Comparison of ENCODE assay signal across 22 cellular contexts in the genomic region with DNA sequence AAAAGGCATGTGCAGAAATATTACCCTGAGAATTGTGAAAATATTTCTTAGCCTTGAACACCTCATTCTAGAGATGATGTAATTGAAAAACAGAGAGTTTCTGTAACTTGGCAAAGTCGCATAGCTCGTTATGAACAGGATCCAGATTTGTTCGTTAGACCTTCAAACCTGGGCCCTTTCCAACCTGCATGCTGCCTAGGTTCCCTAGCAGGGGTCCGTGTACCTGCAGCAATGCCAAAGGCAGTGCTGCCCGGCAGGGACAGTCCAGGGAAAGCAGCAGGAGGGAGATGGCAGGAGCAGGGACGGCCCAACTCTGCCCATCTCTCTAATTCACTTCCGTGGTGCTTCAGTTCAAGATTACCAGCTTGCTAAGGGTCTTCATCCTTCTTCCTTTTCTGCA. TPM values are rescaled to one million over a fixed set of nuclear protein-coding genes. Genes with fewer than 3 reads are reported as not detected.
A peak's percentile ranks its signal among the peaks of the same experiment; 100 is the strongest.
DNase-seq lines count a peak whose midpoint lies in the region; ATAC-seq and TF ChIP-seq lines count a peak whose summit lies in the region.
"Had no signal": no experiment of that assay in that cellular context is flagged by ENCODE, and none has a peak within 500 bp of the region (broad histone marks: within the 10 kb centered on the region; RNA-seq: fewer than 3 reads in every experiment).

No MANE protein-coding gene starts in this region.

- no peaks in the 10 kb centered on the region for H3K79me2 ChIP-seq in trophoblast cell (ENCODE audit: control insufficient read depth, insufficient read depth, low read length, poor library complexity)

- H3K9ac ChIP-seq in IMR-90 (ENCODE audit: low read depth, low read length): no peak overlapping the region
- no peak overlapping the region for H3K9ac ChIP-seq in trophoblast cell (ENCODE audit: low read length)
- H3K9ac ChIP-seq: BLaER1 treated with 17β-estradiol and CSF1 and Interleukin-3, amounts not matched to agents 10 nM and 100 nM had no signal

- H3K4me2 ChIP-seq in IMR-90 (ENCODE audit: low read depth, low read length) (no peak overlapping the region), trophoblast cell (ENCODE audit: low read length) (no peak overlapping the region)
- H3K4me2 ChIP-seq: BLaER1 treated with 17β-estradiol and CSF1 and Interleukin-3, amounts not matched to agents 10 nM and 100 nM had no signal

- H2BK120ac ChIP-seq in IMR-90 (ENCODE audit: low read depth, low read length) (no peak overlapping the region), trophoblast cell (ENCODE audit: insufficient read depth, low read length, poor library complexity) (peak overlapping the region; percentile 36)

- no peaks in the 10 kb centered on the region; the same call in 1 of the 2 replicates for H3K9me1 ChIP-seq in IMR-90 (ENCODE audit: insufficient read depth, low read length)

- no peak overlapping the region for H3K56ac ChIP-seq in IMR-90 (ENCODE audit: extremely low read depth, insufficient read depth, low read length)

- H2BK15ac ChIP-seq in IMR-90 (ENCODE audit: low read depth, low read length): no peak overlapping the region

- H3K36me3 ChIP-seq in IMR-90 (ENCODE audit: control insufficient read depth, insufficient read depth, low read length) (peaks cover 8% of the 10 kb centered on the region; the same call in 1 of the 2 replicates), body of pancreas (replicated peaks in 1 of 2; ENCODE audit: insufficient read depth in 1 of 2, low read depth in 2 of 2) (no peaks in the 10 kb centered on the region), trophoblast cell (ENCODE audit: control insufficient read depth in 1 of 2, insufficient read depth in 2 of 2, low read length in 2 of 2) (no peaks in the 10 kb centered on the region)
- H3K36me3 ChIP-seq: BE2C; BLaER1 treated with 17β-estradiol and CSF1 and Interleukin-3, amounts not matched to agents 10 nM and 100 nM; HAP-1 had no signal

- CTCF ChIA-PET in IMR-90 (lab: Yijun Ruan, JAX): interaction anchor here (0.8 to 1.0 kb wide), 2 partner anchors 12 to 17 kb away, joined by 3 read pairs; no protein-coding TSS in a partner anchor

- H3K23ac ChIP-seq in IMR-90 (ENCODE audit: low read depth, low read length): no peak overlapping the region
- H3K23ac ChIP-seq in trophoblast cell (ENCODE audit: low read length): no peak overlapping the region

- no peak for TF ChIP-seq CTCF in IMR-90 (conservative IDR thresholded peaks at IDR 0.05; ENCODE audit: low read depth, low read length)
- no peak for TF ChIP-seq CTCF in body of pancreas (IDR thresholded peaks at IDR 0.05)
- no peak for TF ChIP-seq CTCF in mesothelial cell of epicardium (IDR thresholded peaks at IDR 0.05; ENCODE audit: unreplicated experiment)

- WGBS in IMR-90 (ENCODE audit: extremely low coverage in 2 of 2, insufficient read length in 1 of 2), 2 experiments: 100% methylated on average over 3 of the region's 7 CpGs; no CpG with 5 or more reads in 1 of the 2 experiments
- WGBS in body of pancreas, 2 donors: 41 to 52% methylated on average over 7 of the region's 7 CpGs
- WGBS in trophoblast cell (ENCODE audit: extremely low coverage, insufficient coverage, insufficient read length): no CpG with 5 or more reads among the region's 7 CpGs

- no TSS peak for BruUV-seq in IMR-90 (replicated peaks; lab: Mats Ljungman, UMichigan)

- peaks cover 12% of the 10 kb centered on the region for H3K4me1 Mint-ChIP-seq in mesothelial cell of epicardium
- H3K4me1 Mint-ChIP-seq: CD14-positive monocyte; CD8-positive, alpha-beta memory T cell had no signal

- no peak overlapping the region for H3K18ac ChIP-seq in IMR-90 (ENCODE audit: low read depth, low read length)
- no peak overlapping the region for H3K18ac ChIP-seq in trophoblast cell (ENCODE audit: low read length)

- peaks cover 7% of the 10 kb centered on the region for H4K20me1 ChIP-seq in IMR-90 (ENCODE audit: insufficient read depth, low read length)
- H4K20me1 ChIP-seq: BLaER1 treated with 17β-estradiol and CSF1 and Interleukin-3, amounts not matched to agents 10 nM and 100 nM had no signal

- H3K4me3 ChIP-seq in IMR-90 (ENCODE audit: insufficient read depth, low read depth, low read length) (no peak overlapping the region), body of pancreas (no peak overlapping the region), trophoblast cell (ENCODE audit: low read depth, low read length) (no peak overlapping the region)
- H3K4me3 ChIP-seq: BLaER1 treated with 17β-estradiol and CSF1 and Interleukin-3, amounts not matched to agents 10 nM and 100 nM; HAP-1 had no signal

- H3K14ac ChIP-seq in IMR-90 (replicated peaks; ENCODE audit: low read depth, low read length) (no peak overlapping the region), trophoblast cell (ENCODE audit: low read length) (no peak overlapping the region)

- POLR2A ChIA-PET in IMR-90 (lab: Charles Lee; ENCODE audit: unreplicated experiment): no interaction called here

- H3K27ac Mint-ChIP-seq in mesothelial cell of epicardium: peak overlapping the region; percentile 36
- H3K27ac Mint-ChIP-seq: CD14-positive monocyte; CD4-positive, alpha-beta T cell; CD8-positive, alpha-beta memory T cell; HFFc6 had no signal

- in situ Hi-C loops in IMR-90 (cut with MboI; ENCODE audit: low sequenced_read_pairs): no loop called here

- H3K4ac ChIP-seq in IMR-90 (ENCODE audit: low read depth, low read length): no peak overlapping the region
- H3K4ac ChIP-seq in trophoblast cell (ENCODE audit: low read depth, low read length): no peak overlapping the region

- no peak for ATAC-seq in IMR-90 (ENCODE audit: low read depth)
- peak; percentile 80 for ATAC-seq in body of pancreas
- no peak for ATAC-seq in SK-N-SH treated with all-trans-retinoic acid at 6 μM for 48 hours

- H2AK5ac ChIP-seq in IMR-90 (ENCODE audit: low read depth, low read length) (peak overlapping the region; percentile 23; the same call in 1 of the 2 replicates), trophoblast cell (ENCODE audit: low read length) (peak overlapping the region; percentile 75)

- no peak overlapping the region for H2BK20ac ChIP-seq in IMR-90 (ENCODE audit: low read depth, low read length)

- H3K9me3 ChIP-seq in IMR-90 (ENCODE audit: control insufficient read depth, insufficient read depth, low read length) (no peaks in the 10 kb centered on the region), body of pancreas (no peaks in the 10 kb centered on the region), trophoblast cell (ENCODE audit: insufficient read depth, low read depth, low read length) (no peaks in the 10 kb centered on the region)
- H3K9me3 ChIP-seq: BE2C; BLaER1 treated with 17β-estradiol and CSF1 and Interleukin-3, amounts not matched to agents 10 nM and 100 nM; HAP-1 had no signal

- H3K27ac ChIP-seq in IMR-90 (ENCODE audit: insufficient read depth, low read length) (no peak overlapping the region), body of pancreas (no peak overlapping the region), trophoblast cell (ENCODE audit: low read depth, low read length) (no peak overlapping the region)
- H3K27ac ChIP-seq: 22Rv1; BLaER1 treated with 17β-estradiol and CSF1 and Interleukin-3, amounts not matched to agents 10 nM and 100 nM had no signal

- H2BK5ac ChIP-seq in IMR-90 (ENCODE audit: low read depth, low read length, poor library complexity, severe bottlenecking) (no peak overlapping the region), trophoblast cell (ENCODE audit: low read depth, low read length, poor library complexity) (no peak overlapping the region)

- H2AFZ ChIP-seq in IMR-90 (replicated peaks; ENCODE audit: low read length, poor library complexity) (no peak overlapping the region), trophoblast cell (ENCODE audit: insufficient read depth, low read length, poor library complexity) (no peak overlapping the region)

- H3K9me3 Mint-ChIP-seq in mesothelial cell of epicardium: peaks cover 9% of the 10 kb centered on the region
- H3K9me3 Mint-ChIP-seq: CD14-positive monocyte, HFFc6 had no signal

- H3K4me3 Mint-ChIP-seq in mesothelial cell of epicardium: no peak overlapping the region
- H3K4me3 Mint-ChIP-seq: CD14-positive monocyte; CD4-positive, alpha-beta T cell; CD8-positive, alpha-beta memory T cell; HFFc6 had no signal

- dilution Hi-C loops in IMR-90 (cut with HindIII; ENCODE audit: low sequenced_read_pairs, unreplicated experiment): no loop called here

- DNase-seq in IMR-90 (no peak), body of pancreas (peak; percentile 45 to 75 (median 58)), mesothelial cell of epicardium (ENCODE audit: low spot score in 2 of 2, unreplicated experiment in 2 of 2) (no peak), trophoblast cell (no peak), mucosa of gallbladder (ENCODE audit: low spot score) (no peak), NCI-H2081 treated with DMSO at 0.1 percent for 48 hours (lab: John Stamatoyannopoulos, UW) (no peak)
- DNase-seq: ACHN; AML-193; BE2C; CD4-positive, alpha-beta T cell; CD8-positive, alpha-beta memory T cell; DMS 273 treated with DMSO at 0.1 percent for 48 hours; DMS79 treated with DMSO at 0.1 percent for 48 hours; GF-D8; GOT3; HFFc6 had no signal

- no peak for TF ChIP-seq POLR2A in IMR-90 (IDR thresholded peaks at IDR 0.05; ENCODE audit: low read depth, low read length)
- no peak for TF ChIP-seq POLR2A in body of pancreas (IDR thresholded peaks at IDR 0.05)

- H4K91ac ChIP-seq in IMR-90 (ENCODE audit: insufficient read depth, low read depth, low read length): no peak overlapping the region
- no peak overlapping the region for H4K91ac ChIP-seq in trophoblast cell (ENCODE audit: low read depth, low read length)

- TF ChIP-seq RAD21 in IMR-90 (IDR thresholded peaks at IDR 0.05; ENCODE audit: low read length): no peak

- peaks cover 12% of the 10 kb centered on the region for H3K4me1 ChIP-seq in IMR-90 (ENCODE audit: control insufficient read depth, insufficient read depth, low read length)
- no peaks in the 10 kb centered on the region for H3K4me1 ChIP-seq in body of pancreas
- peaks cover 0 to 5% of the 10 kb centered on the region in 2 experiments for H3K4me1 ChIP-seq in trophoblast cell (ENCODE audit: control insufficient read depth in 1 of 2, insufficient read depth in 2 of 2, low read length in 2 of 2)
- H3K4me1 ChIP-seq: BE2C; BLaER1 treated with 17β-estradiol and CSF1 and Interleukin-3, amounts not matched to agents 10 nM and 100 nM; HAP-1 had no signal

- H4K8ac ChIP-seq in IMR-90 (ENCODE audit: low read depth in 2 of 2, low read length in 2 of 2) (no peak overlapping the region), trophoblast cell (ENCODE audit: low read depth, low read length) (peak overlapping the region; percentile 17)

- H2BK12ac ChIP-seq in trophoblast cell (ENCODE audit: low read length): no peak overlapping the region

- no peak overlapping the region for H4K12ac ChIP-seq in trophoblast cell (ENCODE audit: low read depth, low read length)

- H2AK9ac ChIP-seq in IMR-90 (replicated peaks; ENCODE audit: low read depth, low read length, poor library complexity): no peak overlapping the region

- H3K27me3 ChIP-seq in IMR-90 (ENCODE audit: control insufficient read depth, insufficient read depth, low read length): no peaks in the 10 kb centered on the region
- H3K27me3 ChIP-seq in body of pancreas: peaks cover 0 to 7% of the 10 kb centered on the region in 2 donors
- no peaks in the 10 kb centered on the region for H3K27me3 ChIP-seq in trophoblast cell (ENCODE audit: insufficient read depth, low read length)
- H3K27me3 ChIP-seq: BE2C; BLaER1 treated with 17β-estradiol and CSF1 and Interleukin-3, amounts not matched to agents 10 nM and 100 nM had no signal

- no peak overlapping the region for H4K5ac ChIP-seq in IMR-90 (ENCODE audit: low read depth, low read length)

- H3K36me3 Mint-ChIP-seq in mesothelial cell of epicardium: peaks cover 7% of the 10 kb centered on the region
- H3K36me3 Mint-ChIP-seq: CD14-positive monocyte; CD8-positive, alpha-beta memory T cell had no signal

- intact Hi-C loops in IMR-90 (cut with micrococcal nuclease) (loop anchor here (5.0 kb wide), 1 partner anchor 95 kb away; no protein-coding TSS in a partner anchor), body of pancreas (cut with DNase I) (no loop called here)

- H3K27me3 Mint-ChIP-seq in mesothelial cell of epicardium (ENCODE audit: low read depth): no peaks in the 10 kb centered on the region
- H3K27me3 Mint-ChIP-seq: CD4-positive, alpha-beta T cell; CD8-positive, alpha-beta memory T cell had no signal

- H3K79me1 ChIP-seq in IMR-90 (ENCODE audit: low read depth in 1 of 2, low read length in 2 of 2) (0 out of 4 replicates have a peak, but pooled peaks cover 0 to 7% of the 10 kb centered on the region in 2 experiments), trophoblast cell (ENCODE audit: low read length) (no peaks in the 10 kb centered on the region)

RNA-seq across cellular contexts. Expression of gene PIEZO2, which starts 12.0 kb away (rescaled TPM):
- total RNA-seq in IMR-90 (2012; rRNA removed) (3.3 and 4.1 TPM in 2 replicates), body of pancreas (10 to 100 TPM in 1 of 2 donors, under 1 TPM in 1; 0.33 to 40.7 TPM), mesothelial cell of epicardium (36.7 to 43.7 TPM (median 40.9 TPM) in 3 replicates), mucosa of gallbladder (1.5 TPM)
- 2.2 and 2.4 TPM in 2 replicates for polyA plus RNA-seq in IMR-90 (2012; rRNA removed)
- polyA plus RNA-seq in IMR-90 (2012; cell fraction: cytosol; rRNA removed): 1.5 and 1.9 TPM in 2 replicates
- polyA plus RNA-seq in IMR-90 (2012; cell fraction: nucleus; rRNA removed; ENCODE audit: low replicate concordance): 1.6 and 3.6 TPM in 2 replicates
- polyA plus RNA-seq in trophoblast cell (2013): 1.4 and 1.6 TPM in 2 replicates
- total RNA-seq: CD4-positive, alpha-beta T cell; CD8-positive, alpha-beta memory T cell; G401; HFFc6 had no signal
- polyA plus RNA-seq: CD14-positive monocyte; CD8-positive, alpha-beta memory T cell had no signal

Comparison
In these comparisons a context has a peak if more than half of its experiments do, and no peak if none do; other contexts are left out.
1. DNase-seq: peak in body of pancreas (4 of 4); none in IMR-90 (single experiment), mesothelial cell of epicardium (0 of 2), trophoblast cell (0 of 2), mucosa of gallbladder (single experiment) and NCI-H2081 treated with DMSO at 0.1 percent for 48 hours (single experiment).